ENCODE assay signal across 17 cellular contexts in genomic region chr5:10599828-10600227, GRCh38. TPM values are rescaled to one million over a fixed set of nuclear protein-coding genes. Genes with fewer than 3 reads are reported as not detected.
DNase-seq lines count a peak whose midpoint lies in the region; ATAC-seq and TF ChIP-seq lines count a peak whose summit lies in the region.
"Had no signal": no experiment of that assay in that cellular context is flagged by ENCODE, and none has a peak within 500 bp of the region (broad histone marks: within the 10 kb centered on the region; RNA-seq: fewer than 3 reads in every experiment).

No MANE protein-coding gene starts in this region.

- H3K9ac ChIP-seq in IMR-90 (ENCODE audit: low read depth, low read length) (no peak overlapping the region), adipocyte (ENCODE audit: low read length) (no peak overlapping the region)

- H3K9me3 ChIP-seq in IMR-90 (ENCODE audit: control insufficient read depth, insufficient read depth, low read length) (no peaks in the 10 kb centered on the region), adipocyte (ENCODE audit: control insufficient read depth, low read length) (no peaks in the 10 kb centered on the region), gastroesophageal sphincter (no peaks in the 10 kb centered on the region)
- no peaks in the 10 kb centered on the region for H3K9me3 ChIP-seq in naive thymus-derived CD4-positive, alpha-beta T cell (ENCODE audit: control insufficient read depth in 2 of 3, low read length in 3 of 3)
- H3K9me3 ChIP-seq: left lung, upper lobe of right lung had no signal

- H2BK15ac ChIP-seq in IMR-90 (ENCODE audit: low read depth, low read length) = no peak overlapping the region

- no peak for TF ChIP-seq EP300 in gastroesophageal sphincter (IDR thresholded peaks at IDR 0.05)

- peaks cover 23% of the 10 kb centered on the region for H3K9me1 ChIP-seq in IMR-90 (ENCODE audit: insufficient read depth, low read length)

- H3K27me3 ChIP-seq in IMR-90 (ENCODE audit: control insufficient read depth, insufficient read depth, low read length) (no peaks in the 10 kb centered on the region), adipocyte (replicated peaks; ENCODE audit: control insufficient read depth, insufficient read depth, low read length) (no peaks in the 10 kb centered on the region), gastroesophageal sphincter (no peaks in the 10 kb centered on the region)
- no peaks in the 10 kb centered on the region for H3K27me3 ChIP-seq in naive thymus-derived CD4-positive, alpha-beta T cell (ENCODE audit: control insufficient read depth in 2 of 2, insufficient read depth in 2 of 2, low read length in 2 of 2)
- H3K27me3 ChIP-seq: left lung, MG63, upper lobe of right lung had no signal

- peaks cover 2 to 55% (median 8%) of the 10 kb centered on the region in 7 donors for H3K4me1 Mint-ChIP-seq in naive thymus-derived CD4-positive, alpha-beta T cell
- peaks cover 63% of the 10 kb centered on the region for H3K4me1 Mint-ChIP-seq in activated T-helper 1 cell treated with anti-CD3 and anti-CD28 coated beads, Interleukin-12 subunit alpha, Interleukin-12 subunit beta, Interleukin-2, Interleukin-4 antibody, amounts not matched to agents 30 ng/mL and 10 ng/mL and 1 ng/mL, durations not matched to agents 14 hours and 24 hours and 36 hours (ENCODE audit: low read depth)

- H3K27ac Mint-ChIP-seq in naive thymus-derived CD4-positive, alpha-beta T cell = no peak overlapping the region
- no peak overlapping the region for H3K27ac Mint-ChIP-seq in activated T-helper 1 cell treated with anti-CD3 and anti-CD28 coated beads, Interleukin-12 subunit alpha, Interleukin-12 subunit beta, Interleukin-2, Interleukin-4 antibody, amounts not matched to agents 30 ng/mL and 10 ng/mL and 1 ng/mL, durations not matched to agents 14 hours and 24 hours and 36 hours
- H3K27ac Mint-ChIP-seq: activated CD8-positive, alpha-beta T cell treated with anti-CD3 and anti-CD28 coated beads for 36 hours; activated naive CD4-positive, alpha-beta T cell treated with anti-CD3 and anti-CD28 coated beads, Interleukin-2, amount 10 ng/mL, durations not matched to agents 7 days and 5 days; T-helper 2 cell treated with Interferon-gamma antibody and Interleukin-4, amounts not matched to agents 5 μg/mL and 100 μg/mL, for 36 hours had no signal

- no peak overlapping the region for H3K4me2 ChIP-seq in IMR-90 (ENCODE audit: low read depth, low read length)

- in situ Hi-C loops in IMR-90 (cut with MboI; ENCODE audit: low sequenced_read_pairs) = no loop called here

- peaks cover 2 to 20% (median 4%) of the 10 kb centered on the region in 11 donors for H3K9me3 Mint-ChIP-seq in naive thymus-derived CD4-positive, alpha-beta T cell
- peaks cover 4% of the 10 kb centered on the region for H3K9me3 Mint-ChIP-seq in activated T-helper 1 cell treated with anti-CD3 and anti-CD28 coated beads, Interleukin-12 subunit alpha, Interleukin-12 subunit beta, Interleukin-2, Interleukin-4 antibody, amounts not matched to agents 30 ng/mL and 10 ng/mL and 1 ng/mL, durations not matched to agents 14 hours and 24 hours and 36 hours
- H3K9me3 Mint-ChIP-seq: T-helper 2 cell treated with Interferon-gamma antibody and Interleukin-4, amounts not matched to agents 5 μg/mL and 100 μg/mL, for 36 hours had no signal

- ATAC-seq in IMR-90 (ENCODE audit: low read depth) (no peak), gastroesophageal sphincter (no peak), GM19324 (IDR thresholded peaks at IDR 0.05; ENCODE audit: low FRiP score, unreplicated experiment) (no peak)
- ATAC-seq in naive thymus-derived CD4-positive, alpha-beta T cell = no peak
- ATAC-seq: left lung, upper lobe of right lung had no signal

- no peak overlapping the region for H2BK5ac ChIP-seq in IMR-90 (ENCODE audit: low read depth, low read length, poor library complexity, severe bottlenecking)

- DNase-seq in A172 (ENCODE audit: low spot score) (peak; percentile 77), IMR-90 (peak; percentile 78), adipocyte (ENCODE audit: low read depth) (peak; percentile 55), fibroblast of the aortic adventitia (ENCODE audit: low read depth) (peak; percentile 55)
- no peak for DNase-seq in naive thymus-derived CD4-positive, alpha-beta T cell
- no peak for DNase-seq in activated T-helper 1 cell treated with anti-CD3 and anti-CD28 coated beads, Interleukin-12 subunit alpha, Interleukin-12 subunit beta, Interleukin-2, Interleukin-4 antibody, amounts not matched to agents 30 ng/mL and 10 ng/mL and 1 ng/mL, durations not matched to agents 14 hours and 24 hours and 36 hours (ENCODE audit: low spot score)
- DNase-seq: activated CD8-positive, alpha-beta T cell treated with anti-CD3 and anti-CD28 coated beads for 36 hours; activated naive CD4-positive, alpha-beta T cell treated with anti-CD3 and anti-CD28 coated beads, Interleukin-2, amount 10 ng/mL, durations not matched to agents 7 days and 5 days; dermis blood vessel endothelial cell; glutamatergic neuron; left lung; MG63; stimulated activated CD4-positive, alpha-beta T cell treated with anti-CD3 and anti-CD28 coated beads, Interleukin-12 subunit alpha, Interleukin-12 subunit beta, amount 100 ng/mL, for 4 hours; upper lobe of right lung had no signal

- dilution Hi-C loops in IMR-90 (cut with HindIII; ENCODE audit: low sequenced_read_pairs, unreplicated experiment) = no loop called here

- intact Hi-C loops in IMR-90 (cut with micrococcal nuclease) = no loop called here
- intact Hi-C loops in naive thymus-derived CD4-positive, alpha-beta T cell (cut with micrococcal nuclease) = loop anchor here in 1 of 2 donors (5.0 kb wide), 2 partner anchors 37 to 38 kb away; partner anchors contain the start of gene ANKRD33B
- intact Hi-C loops in activated T-helper 1 cell treated with anti-CD3 and anti-CD28 coated beads, Interleukin-12 subunit alpha, Interleukin-12 subunit beta, Interleukin-2, Interleukin-4 antibody, amounts not matched to agents 30 ng/mL and 10 ng/mL and 1 ng/mL, durations not matched to agents 14 hours and 24 hours and 36 hours (cut with micrococcal nuclease) = loop anchor here (1.0 kb wide), 1 partner anchor 19 kb away; no protein-coding TSS in a partner anchor

- H3K18ac ChIP-seq in IMR-90 (ENCODE audit: low read depth, low read length) = no peak overlapping the region

- BruUV-seq in IMR-90 (replicated peaks; lab: Mats Ljungman, UMichigan) = no TSS peak

- H4K91ac ChIP-seq in IMR-90 (ENCODE audit: insufficient read depth, low read depth, low read length) = no peak overlapping the region

- no peak overlapping the region for H2BK20ac ChIP-seq in IMR-90 (ENCODE audit: low read depth, low read length)

- H3K14ac ChIP-seq in IMR-90 (replicated peaks; ENCODE audit: low read depth, low read length) = no peak overlapping the region

- TF ChIP-seq RAD21 in IMR-90 (IDR thresholded peaks at IDR 0.05; ENCODE audit: low read length) = no peak

- H3K56ac ChIP-seq in IMR-90 (ENCODE audit: extremely low read depth, insufficient read depth, low read length) = no peak overlapping the region

- TF ChIP-seq CTCF in IMR-90 (conservative IDR thresholded peaks at IDR 0.05; ENCODE audit: low read depth, low read length) = no peak
- no peak for TF ChIP-seq CTCF in fibroblast of the aortic adventitia (IDR thresholded peaks at IDR 0.05; ENCODE audit: insufficient read depth, low read length)
- no peak for TF ChIP-seq CTCF in gastroesophageal sphincter (IDR thresholded peaks at IDR 0.05)

- H3K4me3 ChIP-seq in IMR-90 (ENCODE audit: insufficient read depth, low read depth, low read length) (no peak overlapping the region), adipocyte (ENCODE audit: low read length) (no peak overlapping the region), fibroblast of the aortic adventitia (ENCODE audit: low read depth, low read length) (no peak overlapping the region), gastroesophageal sphincter (no peak overlapping the region)
- H3K4me3 ChIP-seq in naive thymus-derived CD4-positive, alpha-beta T cell (ENCODE audit: low read length) = no peak overlapping the region
- H3K4me3 ChIP-seq: left lung, MG63, upper lobe of right lung had no signal

- H3K27me3 Mint-ChIP-seq in naive thymus-derived CD4-positive, alpha-beta T cell = peaks cover 0 to 4% (median 1%) of the 10 kb centered on the region in 5 donors
- H3K27me3 Mint-ChIP-seq in activated T-helper 1 cell treated with anti-CD3 and anti-CD28 coated beads, Interleukin-12 subunit alpha, Interleukin-12 subunit beta, Interleukin-2, Interleukin-4 antibody, amounts not matched to agents 30 ng/mL and 10 ng/mL and 1 ng/mL, durations not matched to agents 14 hours and 24 hours and 36 hours (ENCODE audit: insufficient read depth) = peaks cover 6% of the 10 kb centered on the region
- H3K27me3 Mint-ChIP-seq: activated naive CD4-positive, alpha-beta T cell treated with anti-CD3 and anti-CD28 coated beads, Interleukin-2, amount 10 ng/mL, durations not matched to agents 7 days and 5 days had no signal

- H2AK9ac ChIP-seq in IMR-90 (replicated peaks; ENCODE audit: low read depth, low read length, poor library complexity) = no peak overlapping the region

- CTCF ChIA-PET in IMR-90 (lab: Yijun Ruan, JAX) = no interaction called here
- CTCF ChIA-PET in naive thymus-derived CD4-positive, alpha-beta T cell (lab: Charles Lee) = no interaction called here

- TF ChIP-seq POLR2A in IMR-90 (IDR thresholded peaks at IDR 0.05; ENCODE audit: low read depth, low read length) (no peak), gastroesophageal sphincter (IDR thresholded peaks at IDR 0.05) (no peak)

- no peak overlapping the region for H3K4me3 Mint-ChIP-seq in naive thymus-derived CD4-positive, alpha-beta T cell
- H3K4me3 Mint-ChIP-seq in activated T-helper 1 cell treated with anti-CD3 and anti-CD28 coated beads, Interleukin-12 subunit alpha, Interleukin-12 subunit beta, Interleukin-2, Interleukin-4 antibody, amounts not matched to agents 30 ng/mL and 10 ng/mL and 1 ng/mL, durations not matched to agents 14 hours and 24 hours and 36 hours = no peak overlapping the region
- H3K4me3 Mint-ChIP-seq: activated CD8-positive, alpha-beta T cell treated with anti-CD3 and anti-CD28 coated beads for 36 hours; activated naive CD4-positive, alpha-beta T cell treated with anti-CD3 and anti-CD28 coated beads, Interleukin-2, amount 10 ng/mL, durations not matched to agents 7 days and 5 days; T-helper 2 cell treated with Interferon-gamma antibody and Interleukin-4, amounts not matched to agents 5 μg/mL and 100 μg/mL, for 36 hours had no signal

- H3K23ac ChIP-seq in IMR-90 (ENCODE audit: low read depth, low read length) = no peak overlapping the region

- peaks cover 13 to 54% of the 10 kb centered on the region in 2 experiments for H3K79me1 ChIP-seq in IMR-90 (ENCODE audit: low read depth in 1 of 2, low read length in 2 of 2)

- H2AK5ac ChIP-seq in IMR-90 (ENCODE audit: low read depth, low read length) = no peak overlapping the region

- H2AFZ ChIP-seq in IMR-90 (replicated peaks; ENCODE audit: low read length, poor library complexity) = no peak overlapping the region

- no peak overlapping the region for H4K5ac ChIP-seq in IMR-90 (ENCODE audit: low read depth, low read length)

- POLR2A ChIA-PET in IMR-90 (lab: Charles Lee; ENCODE audit: unreplicated experiment) = no interaction called here
- POLR2A ChIA-PET in naive thymus-derived CD4-positive, alpha-beta T cell (lab: Charles Lee) = no interaction called here

- H4K8ac ChIP-seq in IMR-90 (ENCODE audit: low read depth in 2 of 2, low read length in 2 of 2) = no peak overlapping the region

- H3K36me3 ChIP-seq in IMR-90 (ENCODE audit: control insufficient read depth, insufficient read depth, low read length) (no peaks in the 10 kb centered on the region), adipocyte (ENCODE audit: control insufficient read depth, insufficient read depth, low read length, severe bottlenecking) (no peaks in the 10 kb centered on the region), gastroesophageal sphincter (no peaks in the 10 kb centered on the region)
- H3K36me3 ChIP-seq in naive thymus-derived CD4-positive, alpha-beta T cell (ENCODE audit: control insufficient read depth in 2 of 3, insufficient read depth in 3 of 3, low read length in 3 of 3) = no peaks in the 10 kb centered on the region
- H3K36me3 ChIP-seq: left lung, upper lobe of right lung had no signal

- H2BK120ac ChIP-seq in IMR-90 (ENCODE audit: low read depth, low read length) = no peak overlapping the region

- H3K4ac ChIP-seq in IMR-90 (ENCODE audit: low read depth, low read length) = no peak overlapping the region

- no peak overlapping the region for H3K27ac ChIP-seq in IMR-90 (ENCODE audit: insufficient read depth, low read length)
- H3K27ac ChIP-seq in gastroesophageal sphincter = no peak overlapping the region
- no peak overlapping the region for H3K27ac ChIP-seq in naive thymus-derived CD4-positive, alpha-beta T cell (ENCODE audit: low read depth, low read length)
- H3K27ac ChIP-seq: left lung, upper lobe of right lung had no signal

- H3K36me3 Mint-ChIP-seq in naive thymus-derived CD4-positive, alpha-beta T cell = peaks cover 0 to 23% (median 0%) of the 10 kb centered on the region in 5 donors
- H3K36me3 Mint-ChIP-seq in activated T-helper 1 cell treated with anti-CD3 and anti-CD28 coated beads, Interleukin-12 subunit alpha, Interleukin-12 subunit beta, Interleukin-2, Interleukin-4 antibody, amounts not matched to agents 30 ng/mL and 10 ng/mL and 1 ng/mL, durations not matched to agents 14 hours and 24 hours and 36 hours (ENCODE audit: low read depth) = peaks cover 12% of the 10 kb centered on the region
- H3K36me3 Mint-ChIP-seq: activated naive CD4-positive, alpha-beta T cell treated with anti-CD3 and anti-CD28 coated beads, Interleukin-2, amount 10 ng/mL, durations not matched to agents 7 days and 5 days had no signal

- H3K4me1 ChIP-seq in IMR-90 (ENCODE audit: control insufficient read depth, insufficient read depth, low read length) (peaks cover 21% of the 10 kb centered on the region), adipocyte (ENCODE audit: control insufficient read depth, insufficient read depth, low read length) (peaks cover 47% of the 10 kb centered on the region), gastroesophageal sphincter (peaks cover 0 to 28% (median 11%) of the 10 kb centered on the region in 3 donors)
- H3K4me1 ChIP-seq in naive thymus-derived CD4-positive, alpha-beta T cell (ENCODE audit: control insufficient read depth in 2 of 2, insufficient read depth in 2 of 2, low read length in 2 of 2) = peaks cover 0 to 4% of the 10 kb centered on the region in 2 donors

- H4K20me1 ChIP-seq in IMR-90 (ENCODE audit: insufficient read depth, low read length) = peaks cover 34% of the 10 kb centered on the region; the same call in 1 of the 2 replicates

RNA-seq across cellular contexts. Expression of gene ANKRD33B, which starts 36.0 kb away (rescaled TPM):
- 1.2 and 2.3 TPM in 2 replicates for total RNA-seq in A172 (2014; rRNA removed; shearing (Covaris generic))
- total RNA-seq in IMR-90 (2012; rRNA removed) = 2.5 and 2.8 TPM in 2 replicates
- polyA plus RNA-seq in IMR-90 (2012; rRNA removed) = 3.3 and 3.8 TPM in 2 replicates
- polyA plus RNA-seq in IMR-90 (2012; cell fraction: cytosol; rRNA removed) = 2.2 and 3.2 TPM in 2 replicates
- polyA plus RNA-seq in IMR-90 (2012; cell fraction: nucleus; rRNA removed; ENCODE audit: low replicate concordance) = 13.5 and 13.8 TPM in 2 replicates
- 8.3 and 11.3 TPM in 2 replicates for total RNA-seq in fibroblast of the aortic adventitia (ENCODE audit: low replicate concordance)
- 10 to 100 TPM in 1 of 4 donors, 1 to 10 TPM in 3; 4.4 to 17.2 (median 5.9) TPM for total RNA-seq in gastroesophageal sphincter
- 10 to 100 TPM in 1 of 5 experiments, 1 to 10 TPM in 2, under 1 TPM in 2; 0.30 to 10.1 (median 1.0) TPM for total RNA-seq in naive thymus-derived CD4-positive, alpha-beta T cell
- polyA plus RNA-seq in naive thymus-derived CD4-positive, alpha-beta T cell = under 1 TPM in 1 of 2 donors, not detected in 1; 0.20 TPM
- 21.4 and 21.5 TPM in 2 replicates for total RNA-seq in activated T-helper 1 cell treated with anti-CD3 and anti-CD28 coated beads, Interleukin-12 subunit alpha, Interleukin-12 subunit beta, Interleukin-2, Interleukin-4 antibody, amounts not matched to agents 30 ng/mL and 10 ng/mL and 1 ng/mL, durations not matched to agents 14 hours and 24 hours and 36 hours

Comparison
In these comparisons a context has a peak if more than half of its experiments do, and no peak if none do; other contexts are left out.
1. DNase-seq: peak in A172 (single experiment), IMR-90 (single experiment), adipocyte (single experiment) and fibroblast of the aortic adventitia (single experiment); none in naive thymus-derived CD4-positive, alpha-beta T cell (0 of 9) and activated T-helper 1 cell treated with anti-CD3 and anti-CD28 coated beads, Interleukin-12 subunit alpha, Interleukin-12 subunit beta, Interleukin-2, Interleukin-4 antibody, amounts not matched to agents 30 ng/mL and 10 ng/mL and 1 ng/mL, durations not matched to agents 14 hours and 24 hours and 36 hours (single experiment).